In the genomic region with DNA sequence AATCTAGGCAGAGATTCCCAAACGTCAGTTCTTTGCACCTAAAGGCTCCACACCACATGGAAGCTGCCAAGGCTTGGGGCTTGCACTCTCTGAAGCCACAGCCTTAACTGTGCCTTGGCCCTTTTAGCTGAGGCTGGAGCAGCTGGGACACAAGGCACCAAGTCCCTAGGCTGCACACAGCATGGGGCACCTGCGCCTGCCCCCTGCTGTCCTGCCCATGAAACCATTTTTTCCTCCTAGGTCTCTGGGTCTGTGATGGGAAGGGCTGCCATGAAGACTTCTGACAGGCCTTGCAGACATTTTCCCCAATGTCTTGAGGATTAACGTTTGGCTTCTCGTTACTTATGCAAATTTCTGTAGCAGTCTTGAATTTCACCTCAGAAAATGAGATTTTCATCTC, we compare ENCODE assay signal across 16 cellular contexts.
A peak's percentile ranks its signal among the peaks of the same experiment; 100 is the strongest.
DNase-seq lines count a peak whose midpoint lies in the region; ATAC-seq and TF ChIP-seq lines count a peak whose summit lies in the region.
"Had no signal": no experiment of that assay in that cellular context is flagged by ENCODE, and none has a peak within 500 bp of the region (broad histone marks: within the 10 kb centered on the region; RNA-seq: fewer than 3 reads in every experiment).

No MANE protein-coding gene starts in this region.

- no peak overlapping the region for H3K4me3 ChIP-seq in GM06990 (replicated peaks; ENCODE audit: low read depth, low read length)
- no peak overlapping the region for H3K4me3 ChIP-seq in GM12865 (ENCODE audit: low read depth, low read length)
- no peak overlapping the region for H3K4me3 ChIP-seq in HEK293 (ENCODE audit: low read depth, low read length)
- no peak overlapping the region for H3K4me3 ChIP-seq in WERI-Rb-1 (ENCODE audit: low read depth, low read length)
- H3K4me3 ChIP-seq: A549, HAP-1 had no signal

- H3K27me3 ChIP-seq in GM06990 (replicated peaks; ENCODE audit: control insufficient read depth, insufficient read depth, low read length) (no peaks in the 10 kb centered on the region; the same call in 1 of the 2 replicates), WERI-Rb-1 (ENCODE audit: insufficient read depth, low read depth, severe bottlenecking) (peaks cover 62% of the 10 kb centered on the region)

- H3K27ac ChIP-seq in HEK293 (ENCODE audit: extremely low read depth, low read depth, low read length): no peak overlapping the region
- no peak overlapping the region for H3K27ac ChIP-seq in WERI-Rb-1
- H3K27ac ChIP-seq: A549 had no signal

- H3K4me1 ChIP-seq in HEK293 (ENCODE audit: control insufficient read depth, insufficient read depth, low read length): no peaks in the 10 kb centered on the region
- H3K4me1 ChIP-seq: A549, HAP-1 had no signal

- H3K36me3 ChIP-seq in GM06990 (ENCODE audit: control insufficient read depth, insufficient read depth, low read length) (no peaks in the 10 kb centered on the region), HEK293 (ENCODE audit: control insufficient read depth in 2 of 2, insufficient read depth in 1 of 2, low read length in 2 of 2) (no peaks in the 10 kb centered on the region), WERI-Rb-1 (no peaks in the 10 kb centered on the region)
- H3K36me3 ChIP-seq: HAP-1 had no signal

- no peaks in the 10 kb centered on the region for H3K9me3 ChIP-seq in HEK293 (ENCODE audit: control insufficient read depth, insufficient read depth, low read depth, low read length)
- H3K9me3 ChIP-seq in WERI-Rb-1 (ENCODE audit: severe bottlenecking): no peaks in the 10 kb centered on the region
- H3K9me3 ChIP-seq: A549, HAP-1 had no signal

- CTCF ChIA-PET in HEK293 (lab: Yijun Ruan, JAX): no interaction called here

- peak; percentile 5 for TF ChIP-seq CTCF in GM06990 (IDR thresholded peaks at IDR 0.05; ENCODE audit: insufficient read depth, low read length, poor library complexity, severe bottlenecking)
- peak; percentile 2 for TF ChIP-seq CTCF in GM12865 (IDR thresholded peaks at IDR 0.05; ENCODE audit: insufficient read depth, low read depth, low read length, missing control alignments)
- TF ChIP-seq CTCF in HEK293 (tag by site-specific recombination; IDR thresholded peaks at IDR 0.05): no peak
- peak; percentile 42; the same call in 1 of the 2 replicates for TF ChIP-seq CTCF in WERI-Rb-1 (IDR thresholded peaks at IDR 0.05; ENCODE audit: low read depth, low read length)

- ATAC-seq in GM19467 (IDR thresholded peaks at IDR 0.05; ENCODE audit: unreplicated experiment): no peak
- ATAC-seq: A549 had no signal

- DNase-seq in GM06990 (ENCODE audit: extremely low read depth, insufficient read length) (no peak), GM12865 (ENCODE audit: low read depth) (no peak), WERI-Rb-1 (no peak), GM03348 (ENCODE audit: low spot score) (no peak)
- DNase-seq in stimulated activated CD4-positive, alpha-beta T cell treated with anti-CD3 and anti-CD28 coated beads, Interleukin-4, amount 100 ng/mL, for 4 hours: no peak
- DNase-seq: 8988T; C1 segment of cervical spinal cord; Calu3; CD4-positive, alpha-beta memory T cell; COR-L47; DND-41; GOT3 had no signal

- POLR2A ChIA-PET in HEK293 (lab: Yijun Ruan, JAX): no interaction called here

TF ChIP-seq in HEK293, 187 proteins besides CTCF, POLR2A, EP300 and RAD21:
- TF ChIP-seq ZNF585B (tag by site-specific recombination; IDR thresholded peaks at IDR 0.05) (peak; percentile 81), ZNF670 (tag by site-specific recombination; IDR thresholded peaks at IDR 0.05; ENCODE audit: low read depth) (no peak)
TF ChIP-seq in HEK293: peak in this region for 1.
